1 cellular context compared by ENCODE assay signal in genomic region chr1:178061632-178062031, GRCh38.
TF ChIP-seq lines count a peak whose summit lies in the region.

No MANE protein-coding gene starts in this region.

TF ChIP-seq in H1, 55 proteins besides CTCF, POLR2A, EP300 and RAD21 (continued from another document):
- TF ChIP-seq SP2 (IDR thresholded peaks at IDR 0.05; ENCODE audit: low read length), result no peak
- TF ChIP-seq EGR1 (IDR thresholded peaks at IDR 0.05; ENCODE audit: borderline replicate concordance, low read depth, low read length), result no peak
- TF ChIP-seq SAP30 (IDR thresholded peaks at IDR 0.05; ENCODE audit: insufficient read depth, insufficient replicate concordance, low read length), result no peak
- no peak for TF ChIP-seq CHD2 (IDR thresholded peaks at IDR 0.05; ENCODE audit: low read length)
- no peak for TF ChIP-seq TAF1 (IDR thresholded peaks at IDR 0.05; ENCODE audit: low read depth, low read length)
- TF ChIP-seq NANOG (IDR thresholded peaks at IDR 0.05; ENCODE audit: insufficient read depth, low read depth, low read length, poor library complexity, severe bottlenecking), result no peak
- no peak for TF ChIP-seq JUN (IDR thresholded peaks at IDR 0.05; ENCODE audit: low read depth, low read length)
- no peak for TF ChIP-seq MAFK (IDR thresholded peaks at IDR 0.05; ENCODE audit: low read depth, low read length)
- no peak for TF ChIP-seq TEAD4 (IDR thresholded peaks at IDR 0.05; ENCODE audit: low read depth, low read length)
- no peak for TF ChIP-seq KDM4A (IDR thresholded peaks at IDR 0.05; ENCODE audit: low read depth, low read length, severe bottlenecking)
